In the genomic region with DNA sequence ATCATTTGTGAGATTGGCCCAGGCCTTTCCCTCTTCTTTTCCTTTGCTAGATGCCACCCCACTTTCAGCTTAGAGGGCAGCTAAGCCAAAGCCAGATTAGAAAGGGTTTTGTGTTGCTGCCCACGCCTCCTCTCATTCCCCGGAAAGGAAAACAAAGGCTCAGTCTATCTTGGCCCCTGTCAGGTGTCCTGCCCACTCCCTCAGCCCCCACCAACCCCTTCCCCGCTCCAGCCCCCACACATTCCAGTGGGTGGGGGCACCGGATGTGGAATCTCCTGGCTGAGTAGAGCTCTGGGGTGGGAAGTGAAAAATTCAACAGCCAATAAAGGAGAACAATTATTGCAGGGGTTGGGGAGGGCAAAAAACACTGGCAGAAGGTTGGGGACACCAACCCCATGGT, we compare ENCODE assay signal across 6 cellular contexts.
DNase-seq lines count a peak whose midpoint lies in the region.

No MANE protein-coding gene starts in this region.

- H3K27me3 ChIP-seq in duodenal mucosa (ENCODE audit: control insufficient read depth in 1 of 2, insufficient read depth in 2 of 2, low read length in 2 of 2) = no peaks in the 10 kb centered on the region

- H3K27ac ChIP-seq in duodenal mucosa (ENCODE audit: low read depth, low read length) = peak overlapping the region; percentile 24

- DNase-seq in NCI-H226 (peak; percentile 83), skeletal muscle cell (ENCODE audit: low read depth) (no peak), DMS53 (lab: John Stamatoyannopoulos, UW) (no peak), hepatic stellate cell (ENCODE audit: low spot score) (no peak), HCEC 1CT (no peak)

- H3K9ac ChIP-seq in duodenal mucosa (ENCODE audit: low read depth in 1 of 2, low read length in 2 of 2) = peak overlapping the region in 1 of 2 donors; percentile 21

- peak overlapping the region in 1 of 2 donors; percentile 89 for H3K4me3 ChIP-seq in duodenal mucosa (ENCODE audit: low read depth in 1 of 2, low read length in 2 of 2)
- peak overlapping the region; percentile 15 for H3K4me3 ChIP-seq in skeletal muscle cell (ENCODE audit: low read depth, low read length)

- peaks cover 0 to 6% of the 10 kb centered on the region in 2 donors for H3K36me3 ChIP-seq in duodenal mucosa (ENCODE audit: control insufficient read depth in 1 of 2, insufficient read depth in 2 of 2, low read length in 2 of 2)

- H3K4me1 ChIP-seq in duodenal mucosa (ENCODE audit: control insufficient read depth in 1 of 2, insufficient read depth in 2 of 2, low read length in 2 of 2) = peaks cover 57 to 71% of the 10 kb centered on the region in 2 donors

- no peaks in the 10 kb centered on the region for H3K9me3 ChIP-seq in duodenal mucosa (ENCODE audit: control insufficient read depth in 1 of 2, low read length in 2 of 2)
